ENCODE assay signal across 8 cellular contexts in genomic region chrX:110665636-110666035, GRCh38.
A peak's percentile ranks its signal among the peaks of the same experiment; 100 is the strongest.
DNase-seq lines count a peak whose midpoint lies in the region; ATAC-seq and TF ChIP-seq lines count a peak whose summit lies in the region.

No MANE protein-coding gene starts in this region.

- TF ChIP-seq CTCF in astrocyte of the cerebellum (IDR thresholded peaks at IDR 0.05; ENCODE audit: low read depth, low read length, missing control alignments), result peak; percentile 70

- ATAC-seq in GM21576 (IDR thresholded peaks at IDR 0.05; ENCODE audit: unreplicated experiment) (peak; percentile 66), left colon (peak; percentile 44), HG02981 (IDR thresholded peaks at IDR 0.05; ENCODE audit: unreplicated experiment) (no peak)

- H3K4me3 ChIP-seq in astrocyte of the cerebellum (ENCODE audit: low read depth, low read length), result no peak overlapping the region

- in situ Hi-C loops in astrocyte of the cerebellum (cut with HindIII; ENCODE audit: low sequenced_read_pairs), result no loop called here

- DNase-seq in SIG-M5 treated with dmso at 0.1 percent for 504 hours (lab: John Stamatoyannopoulos, UW; ENCODE audit: unreplicated experiment) (peak; percentile 29), SIG-M5 (lab: John Stamatoyannopoulos, UW) (no peak), M059J (ENCODE audit: low read depth) (peak; percentile 57), astrocyte of the cerebellum (ENCODE audit: low read depth) (no peak), left colon (peak in 1 of 2 donors; percentile 12), NCI-H2029 (lab: John Stamatoyannopoulos, UW) (no peak)

- intact Hi-C loops in left colon (cut with DNase I, micrococcal nuclease), result no loop called here

Comparison
In these comparisons a context has a peak if more than half of its experiments do, and no peak if none do; other contexts are left out.
1. DNase-seq: peak in SIG-M5 treated with dmso at 0.1 percent for 504 hours (single experiment) and M059J (single experiment); none in SIG-M5 (single experiment), astrocyte of the cerebellum (single experiment) and NCI-H2029 (single experiment).